ENCODE assay signal across 8 cellular contexts in the genomic region with DNA sequence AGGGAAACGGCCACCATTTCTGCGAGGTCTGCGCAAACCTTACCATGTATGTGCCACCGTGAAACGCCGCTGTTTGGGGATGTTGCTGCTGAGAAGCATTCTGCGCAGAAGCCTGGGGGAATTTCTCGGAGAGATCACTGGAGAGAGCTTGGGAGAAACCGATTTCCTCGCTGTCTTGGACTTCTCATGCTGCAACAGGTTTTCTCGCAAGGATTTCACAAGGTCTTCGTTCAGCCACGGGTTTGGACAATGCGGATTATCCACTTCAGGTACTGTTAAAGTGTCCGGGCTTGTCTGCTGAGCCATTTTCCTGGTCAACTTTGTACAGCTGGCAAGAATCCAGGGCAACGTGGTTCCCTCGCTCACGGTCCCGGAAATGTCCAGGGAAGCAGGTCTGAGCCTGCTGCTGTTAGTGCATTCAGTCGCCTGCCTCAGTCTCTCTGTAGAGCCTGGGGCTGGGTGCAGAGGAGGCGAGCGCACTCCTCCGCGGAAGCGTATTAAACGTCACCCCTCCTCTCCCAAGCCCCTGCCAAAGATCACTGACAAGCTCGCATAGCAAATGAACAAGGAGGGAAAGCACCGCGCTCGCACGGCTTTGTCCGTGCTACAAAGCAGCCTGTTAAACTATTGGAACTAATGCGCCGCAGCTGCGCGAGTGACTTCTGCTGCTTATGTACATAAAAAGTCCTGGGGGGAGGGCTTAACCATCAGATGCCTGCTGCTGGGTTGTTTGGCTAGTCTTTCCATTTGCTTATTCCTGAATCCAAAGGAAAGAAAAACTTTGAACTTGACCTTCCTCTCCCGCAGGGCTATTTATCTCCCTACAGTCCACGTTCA.
DNase-seq lines count a peak whose midpoint lies in the region; ATAC-seq and TF ChIP-seq lines count a peak whose summit lies in the region.

No MANE protein-coding gene starts in this region.

- POLR2A ChIA-PET in HEK293 (lab: Yijun Ruan, JAX), result interaction anchor here (0.5 to 1.3 kb wide), 3 partner anchors 11 to 23 kb away, joined by 3 read pairs; no protein-coding TSS in a partner anchor

- H3K4me3 ChIP-seq in HEK293 (ENCODE audit: low read depth, low read length) (peak overlapping the region; percentile 45), adrenal gland (peak overlapping the region in 1 of 4 donors; percentile 66), psoas muscle (peak overlapping the region; percentile 74)

- peak; percentile 94 for DNase-seq in DMS 273 treated with DMSO at 0.1 percent for 48 hours (lab: John Stamatoyannopoulos, UW)
- peak; percentile 61 to 87 for DNase-seq in NCI-H524 (lab: John Stamatoyannopoulos, UW)
- DNase-seq in adrenal gland, result peak; percentile 20 to 57 (median 31)
- peak; percentile 12 to 24 for DNase-seq in hippocampal formation (lab: John Stamatoyannopoulos, UW)
- peak; percentile 33 to 54 for DNase-seq in psoas muscle
- DNase-seq in HPDE6-E6E7 (ENCODE audit: extremely low spot score), result no peak
- DNase-seq in NCI-H526 (lab: John Stamatoyannopoulos, UW), result no peak

- H3K9me3 ChIP-seq in HEK293 (ENCODE audit: control insufficient read depth, insufficient read depth, low read depth, low read length) (no peaks in the 10 kb centered on the region), adrenal gland (replicated peaks in 1 of 3) (no peaks in the 10 kb centered on the region), psoas muscle (no peaks in the 10 kb centered on the region)

- H3K27ac ChIP-seq in HEK293 (ENCODE audit: extremely low read depth, low read depth, low read length) (peak overlapping the region; percentile 84), adrenal gland (peak overlapping the region in 1 of 5 donors; percentile 45), psoas muscle (no peak overlapping the region)

- ATAC-seq in psoas muscle, result peak; percentile 57 to 79 (median 68)

- CTCF ChIA-PET in HEK293 (lab: Yijun Ruan, JAX), result interaction anchor here (1.2 to 1.7 kb wide), 2 partner anchors 44 to 95 kb away, joined by 3 to 4 read pairs; no protein-coding TSS in a partner anchor

- no peaks in the 10 kb centered on the region for H3K36me3 ChIP-seq in HEK293 (ENCODE audit: control insufficient read depth in 2 of 2, insufficient read depth in 1 of 2, low read length in 2 of 2)
- H3K36me3 ChIP-seq in adrenal gland (replicated peaks in 1 of 2), result no peaks in the 10 kb centered on the region
- H3K36me3 ChIP-seq in psoas muscle (ENCODE audit: insufficient read depth in 1 of 2, low read depth in 1 of 2), result no peaks in the 10 kb centered on the region

- H3K27me3 ChIP-seq in adrenal gland (peaks cover 10% of the 10 kb centered on the region), psoas muscle (ENCODE audit: insufficient read depth in 3 of 3, low read length in 2 of 3) (peaks cover 0 to 22% (median 10%) of the 10 kb centered on the region in 3 donors)

- TF ChIP-seq CTCF in HEK293 (tag by site-specific recombination; IDR thresholded peaks at IDR 0.05) (no peak), adrenal gland (IDR thresholded peaks at IDR 0.05) (no peak), psoas muscle (IDR thresholded peaks at IDR 0.05) (no peak)

- H3K4me1 ChIP-seq in HEK293 (ENCODE audit: control insufficient read depth, insufficient read depth, low read length), result peaks cover 21% of the 10 kb centered on the region
- H3K4me1 ChIP-seq in adrenal gland (replicated peaks in 1 of 2), result peaks cover 0 to 12% of the 10 kb centered on the region in 2 donors
- peaks cover 6% of the 10 kb centered on the region for H3K4me1 ChIP-seq in psoas muscle

- no peak for TF ChIP-seq POLR2A in adrenal gland (IDR thresholded peaks at IDR 0.05)

- whole genome bisulfite sequencing in adrenal gland, 4 donors, result 2 to 3% (median 2%) methylated on average over 20 to 38 of the region's 38 CpGs
- WGBS in psoas muscle, 3 donors, result 1 to 2% (median 1%) methylated on average over 38 of the region's 38 CpGs

- intact Hi-C loops in adrenal gland (cut with DNase I), result no loop called here
- intact Hi-C loops in psoas muscle (cut with DNase I), result no loop called here

TF ChIP-seq in HEK293, 187 proteins besides CTCF, POLR2A, EP300 and RAD21 (continues in another document):
- TF ChIP-seq ZNF707 (tag by site-specific recombination; IDR thresholded peaks at IDR 0.05) (no peak), ZBTB20 (tag by site-specific recombination; IDR thresholded peaks at IDR 0.05) (peak; percentile 60; the same call in 1 of the 2 replicates), ZNF114 (tag by site-specific recombination; IDR thresholded peaks at IDR 0.05) (no peak), ZNF621 (tag by site-specific recombination; IDR thresholded peaks at IDR 0.05) (no peak), PRDM1 (tag by site-specific recombination; IDR thresholded peaks at IDR 0.05) (peak; percentile 72), ZBTB17 (tag by site-specific recombination; IDR thresholded peaks at IDR 0.05) (peak; percentile 94)
- TF ChIP-seq, protein P1, sequence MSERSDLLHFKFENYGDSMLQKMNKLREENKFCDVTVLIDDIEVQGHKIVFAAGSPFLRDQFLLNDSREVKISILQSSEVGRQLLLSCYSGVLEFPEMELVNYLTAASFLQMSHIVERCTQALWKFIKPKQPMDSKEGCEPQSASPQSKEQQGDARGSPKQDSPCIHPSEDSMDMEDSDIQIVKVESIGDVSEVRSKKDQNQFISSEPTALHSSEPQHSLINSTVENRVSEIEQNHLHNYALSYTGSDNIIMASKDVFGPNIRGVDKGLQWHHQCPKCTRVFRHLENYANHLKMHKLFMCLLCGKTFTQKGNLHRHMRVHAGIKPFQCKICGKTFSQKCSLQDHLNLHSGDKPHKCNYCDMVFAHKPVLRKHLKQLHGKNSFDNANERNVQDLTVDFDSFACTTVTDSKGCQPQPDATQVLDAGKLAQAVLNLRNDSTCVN (tag by site-specific recombination; optimal IDR thresholded peaks at IDR 0.05), result peak; percentile 45
- TF ChIP-seq, protein P2, sequence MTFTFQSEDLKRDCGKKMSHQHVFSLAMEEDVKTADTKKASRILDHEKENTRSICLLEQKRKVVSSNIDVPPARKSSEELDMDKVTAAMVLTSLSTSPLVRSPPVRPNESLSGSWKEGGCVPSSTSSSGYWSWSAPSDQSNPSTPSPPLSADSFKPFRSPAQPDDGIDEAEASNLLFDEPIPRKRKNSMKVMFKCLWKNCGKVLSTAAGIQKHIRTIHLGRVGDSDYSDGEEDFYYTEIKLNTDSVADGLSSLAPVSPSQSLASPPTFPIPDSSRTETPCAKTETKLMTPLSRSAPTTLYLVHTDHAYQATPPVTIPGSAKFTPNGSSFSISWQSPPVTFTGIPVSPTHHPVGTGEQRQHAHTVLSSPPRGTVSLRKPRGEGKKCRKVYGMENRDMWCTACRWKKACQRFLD (tag by site-specific recombination; IDR thresholded peaks at IDR 0.05), result no peak
- TF ChIP-seq, protein P3, sequence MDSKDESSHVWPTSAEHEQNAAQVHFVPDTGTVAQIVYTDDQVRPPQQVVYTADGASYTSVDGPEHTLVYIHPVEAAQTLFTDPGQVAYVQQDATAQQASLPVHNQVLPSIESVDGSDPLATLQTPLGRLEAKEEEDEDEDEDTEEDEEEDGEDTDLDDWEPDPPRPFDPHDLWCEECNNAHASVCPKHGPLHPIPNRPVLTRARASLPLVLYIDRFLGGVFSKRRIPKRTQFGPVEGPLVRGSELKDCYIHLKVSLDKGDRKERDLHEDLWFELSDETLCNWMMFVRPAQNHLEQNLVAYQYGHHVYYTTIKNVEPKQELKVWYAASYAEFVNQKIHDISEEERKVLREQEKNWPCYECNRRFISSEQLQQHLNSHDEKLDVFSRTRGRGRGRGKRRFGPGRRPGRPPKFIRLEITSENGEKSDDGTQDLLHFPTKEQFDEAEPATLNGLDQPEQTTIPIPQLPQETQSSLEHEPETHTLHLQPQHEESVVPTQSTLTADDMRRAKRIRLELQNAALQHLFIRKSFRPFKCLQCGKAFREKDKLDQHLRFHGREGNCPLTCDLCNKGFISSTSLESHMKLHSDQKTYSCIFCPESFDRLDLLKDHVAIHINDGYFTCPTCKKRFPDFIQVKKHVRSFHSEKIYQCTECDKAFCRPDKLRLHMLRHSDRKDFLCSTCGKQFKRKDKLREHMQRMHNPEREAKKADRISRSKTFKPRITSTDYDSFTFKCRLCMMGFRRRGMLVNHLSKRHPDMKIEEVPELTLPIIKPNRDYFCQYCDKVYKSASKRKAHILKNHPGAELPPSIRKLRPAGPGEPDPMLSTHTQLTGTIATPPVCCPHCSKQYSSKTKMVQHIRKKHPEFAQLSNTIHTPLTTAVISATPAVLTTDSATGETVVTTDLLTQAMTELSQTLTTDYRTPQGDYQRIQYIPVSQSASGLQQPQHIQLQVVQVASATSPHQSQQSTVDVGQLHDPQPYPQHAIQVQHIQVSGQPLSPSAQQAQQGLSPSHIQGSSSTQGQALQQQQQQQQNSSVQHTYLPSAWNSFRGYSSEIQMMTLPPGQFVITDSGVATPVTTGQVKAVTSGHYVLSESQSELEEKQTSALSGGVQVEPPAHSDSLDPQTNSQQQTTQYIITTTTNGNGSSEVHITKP (tag by site-specific recombination; IDR thresholded peaks at IDR 0.05), result peak; percentile 93
- TF ChIP-seq, protein P4, sequence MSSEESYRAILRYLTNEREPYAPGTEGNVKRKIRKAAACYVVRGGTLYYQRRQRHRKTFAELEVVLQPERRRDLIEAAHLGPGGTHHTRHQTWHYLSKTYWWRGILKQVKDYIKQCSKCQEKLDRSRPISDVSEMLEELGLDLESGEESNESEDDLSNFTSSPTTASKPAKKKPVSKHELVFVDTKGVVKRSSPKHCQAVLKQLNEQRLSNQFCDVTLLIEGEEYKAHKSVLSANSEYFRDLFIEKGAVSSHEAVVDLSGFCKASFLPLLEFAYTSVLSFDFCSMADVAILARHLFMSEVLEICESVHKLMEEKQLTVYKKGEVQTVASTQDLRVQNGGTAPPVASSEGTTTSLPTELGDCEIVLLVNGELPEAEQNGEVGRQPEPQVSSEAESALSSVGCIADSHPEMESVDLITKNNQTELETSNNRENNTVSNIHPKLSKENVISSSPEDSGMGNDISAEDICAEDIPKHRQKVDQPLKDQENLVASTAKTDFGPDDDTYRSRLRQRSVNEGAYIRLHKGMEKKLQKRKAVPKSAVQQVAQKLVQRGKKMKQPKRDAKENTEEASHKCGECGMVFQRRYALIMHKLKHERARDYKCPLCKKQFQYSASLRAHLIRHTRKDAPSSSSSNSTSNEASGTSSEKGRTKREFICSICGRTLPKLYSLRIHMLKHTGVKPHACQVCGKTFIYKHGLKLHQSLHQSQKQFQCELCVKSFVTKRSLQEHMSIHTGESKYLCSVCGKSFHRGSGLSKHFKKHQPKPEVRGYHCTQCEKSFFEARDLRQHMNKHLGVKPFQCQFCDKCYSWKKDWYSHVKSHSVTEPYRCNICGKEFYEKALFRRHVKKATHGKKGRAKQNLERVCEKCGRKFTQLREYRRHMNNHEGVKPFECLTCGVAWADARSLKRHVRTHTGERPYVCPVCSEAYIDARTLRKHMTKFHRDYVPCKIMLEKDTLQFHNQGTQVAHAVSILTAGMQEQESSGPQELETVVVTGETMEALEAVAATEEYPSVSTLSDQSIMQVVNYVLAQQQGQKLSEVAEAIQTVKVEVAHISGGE (tag by site-specific recombination; conservative IDR thresholded peaks at IDR 0.05; ENCODE audit: low read depth), result peak; percentile 58

Comparison
In these comparisons a context has a peak if more than half of its experiments do, and no peak if none do; other contexts are left out.
1. DNase-seq: peak in DMS 273 treated with DMSO at 0.1 percent for 48 hours (single experiment), NCI-H524 (2 of 2), adrenal gland (7 of 7), hippocampal formation (2 of 2) and psoas muscle (2 of 2); none in HPDE6-E6E7 (single experiment) and NCI-H526 (0 of 2).